Comparison of ENCODE assay signal across 10 cellular contexts in the genomic region with DNA sequence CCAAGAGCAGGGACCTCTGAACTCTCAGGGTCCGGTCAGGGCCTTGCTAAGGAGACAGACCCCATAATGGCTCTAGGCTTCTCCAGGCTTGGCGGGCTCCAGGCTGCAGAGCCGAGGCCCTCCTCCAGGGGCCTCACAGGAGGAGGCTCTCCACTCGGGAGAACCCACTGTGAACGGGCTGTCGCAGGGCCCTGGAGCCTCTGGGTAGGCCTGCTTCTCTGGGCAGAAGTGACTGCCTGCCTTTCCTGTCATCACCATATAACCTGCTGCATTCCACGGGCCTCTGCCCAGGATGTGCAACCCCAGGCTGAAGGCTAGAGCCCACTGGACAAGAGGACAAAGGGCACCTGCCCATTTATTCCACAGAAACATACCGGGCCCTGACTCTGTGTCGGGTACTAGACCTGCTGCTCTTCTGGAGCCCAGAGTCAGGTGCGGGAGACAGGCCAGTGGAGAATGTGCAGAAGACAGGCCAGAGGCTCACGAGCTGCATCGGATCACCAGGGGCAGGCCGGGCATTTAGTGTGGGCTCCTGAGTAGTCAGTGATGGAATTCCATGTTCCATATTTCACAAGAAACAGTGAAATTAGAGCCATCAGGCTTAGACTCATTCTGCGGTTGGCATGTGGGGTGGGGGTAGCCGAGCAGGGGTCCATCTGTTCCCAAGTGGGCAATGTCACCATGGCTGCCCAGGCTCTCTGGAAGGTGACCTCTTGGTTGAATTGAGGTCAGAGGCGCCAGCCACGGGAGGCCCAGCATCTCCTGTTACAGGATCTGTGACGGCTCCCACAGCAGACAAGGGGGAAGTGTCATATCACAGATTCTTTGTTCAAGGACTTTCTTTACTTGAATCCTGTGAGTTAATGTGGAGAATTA.
A peak's percentile ranks its signal among the peaks of the same experiment; 100 is the strongest.
DNase-seq lines count a peak whose midpoint lies in the region; ATAC-seq and TF ChIP-seq lines count a peak whose summit lies in the region.
"Had no signal": no experiment of that assay in that cellular context is flagged by ENCODE, and none has a peak within 500 bp of the region (broad histone marks: within the 10 kb centered on the region; RNA-seq: fewer than 3 reads in every experiment).

No MANE protein-coding gene starts in this region.

- ATAC-seq in GM19467 (IDR thresholded peaks at IDR 0.05; ENCODE audit: unreplicated experiment) (no peak), GM18505 (IDR thresholded peaks at IDR 0.05; ENCODE audit: unreplicated experiment) (no peak)
- ATAC-seq: body of pancreas had no signal

- TF ChIP-seq CTCF in GM13976 (IDR thresholded peaks at IDR 0.05; ENCODE audit: borderline replicate concordance, control extremely low read depth, extremely low read depth, insufficient read depth, missing control alignments) (no peak), GM10266 (IDR thresholded peaks at IDR 0.05; ENCODE audit: control insufficient read depth, insufficient read depth, low read depth, missing control alignments) (no peak)

- peaks cover 19% of the 10 kb centered on the region for H3K4me1 ChIP-seq in rectal smooth muscle tissue (ENCODE audit: control insufficient read depth, insufficient read depth, low read length)

- no peak overlapping the region for H3K4me3 ChIP-seq in rectal smooth muscle tissue (ENCODE audit: low read length)
- H3K4me3 ChIP-seq: body of pancreas had no signal

- in situ Hi-C loops in GM13976 (cut with MboI; ENCODE audit: low sequenced_read_pairs, unreplicated experiment): no loop called here

- H3K27me3 ChIP-seq in rectal smooth muscle tissue (ENCODE audit: control insufficient read depth, insufficient read depth, low read length): no peaks in the 10 kb centered on the region
- H3K27me3 ChIP-seq: body of pancreas had no signal

- no peak for TF ChIP-seq POLR2A in GM18505 (IDR thresholded peaks at IDR 0.05; ENCODE audit: borderline replicate concordance, extremely low read depth, insufficient read depth, insufficient read length)

- DNase-seq in GM13976 (ENCODE audit: low spot score) (peak; percentile 29), RPMI7951 (ENCODE audit: low read depth) (peak; percentile 51), fibroblast of gingiva (ENCODE audit: low read depth) (peak; percentile 69), NAMALWA (ENCODE audit: low spot score) (no peak), GM10266 (ENCODE audit: extremely low spot score) (no peak)
- DNase-seq: body of pancreas, foreskin fibroblast had no signal

- H3K9ac ChIP-seq in rectal smooth muscle tissue (ENCODE audit: low read length): no peak overlapping the region

- no peaks in the 10 kb centered on the region for H3K36me3 ChIP-seq in rectal smooth muscle tissue (ENCODE audit: control insufficient read depth, insufficient read depth, low read length)

- peak overlapping the region; percentile 33 for H3K27ac ChIP-seq in rectal smooth muscle tissue (ENCODE audit: low read depth, low read length)
- H3K27ac ChIP-seq: body of pancreas had no signal

Comparison
In these comparisons a context has a peak if more than half of its experiments do, and no peak if none do; other contexts are left out.
1. DNase-seq: peak in GM13976 (single experiment), RPMI7951 (single experiment) and fibroblast of gingiva (single experiment); none in NAMALWA (single experiment) and GM10266 (single experiment).